In genomic region chr15:68730491-68731317, GRCh38 we compare ENCODE assay signal across 8 cellular contexts.
DNase-seq lines count a peak whose midpoint lies in the region; ATAC-seq and TF ChIP-seq lines count a peak whose summit lies in the region.

No MANE protein-coding gene starts in this region.

- H3K9me3 ChIP-seq in HCT116 (ENCODE audit: control insufficient read depth in 1 of 2, insufficient read depth in 1 of 2, low read depth in 1 of 2, low read length in 2 of 2) (no peaks in the 10 kb centered on the region), esophagus muscularis mucosa (no peaks in the 10 kb centered on the region)

- no peak for TF ChIP-seq EP300 in esophagus muscularis mucosa (IDR thresholded peaks at IDR 0.05)

- no peak overlapping the region for H3K27ac Mint-ChIP-seq in activated T-helper 1 cell treated with anti-CD3 and anti-CD28 coated beads, Interleukin-12 subunit alpha, Interleukin-12 subunit beta, Interleukin-2, Interleukin-4 antibody, amounts not matched to agents 30 ng/mL and 10 ng/mL and 1 ng/mL, durations not matched to agents 14 hours and 24 hours and 36 hours

- H3K4me3 ChIP-seq in HCT116 (replicated peaks in 1 of 2; ENCODE audit: low read depth in 1 of 2, low read length in 2 of 2) (no peak overlapping the region), esophagus muscularis mucosa (no peak overlapping the region)

- no peaks in the 10 kb centered on the region for H3K36me3 Mint-ChIP-seq in activated T-helper 1 cell treated with anti-CD3 and anti-CD28 coated beads, Interleukin-12 subunit alpha, Interleukin-12 subunit beta, Interleukin-2, Interleukin-4 antibody, amounts not matched to agents 30 ng/mL and 10 ng/mL and 1 ng/mL, durations not matched to agents 14 hours and 24 hours and 36 hours (ENCODE audit: low read depth)

- BruUV-seq in HCT116 (replicated peaks; lab: Mats Ljungman, UMichigan): no TSS peak

- H4K20me1 ChIP-seq in HCT116 (ENCODE audit: insufficient read depth): no peaks in the 10 kb centered on the region

- RAD21 ChIA-PET in HCT116 (lab: Charles Lee; ENCODE audit: low non-redundant PET in 1 of 2, low total read pairs in 2 of 2, uncharacterized antibody in 2 of 2, unreplicated experiment in 2 of 2): interaction anchor here (1.3 to 1.5 kb wide), 2 partner anchors 145 kb away, joined by 3 to 4 read pairs; no protein-coding TSS in a partner anchor

- H3K4me3 Mint-ChIP-seq in activated T-helper 1 cell treated with anti-CD3 and anti-CD28 coated beads, Interleukin-12 subunit alpha, Interleukin-12 subunit beta, Interleukin-2, Interleukin-4 antibody, amounts not matched to agents 30 ng/mL and 10 ng/mL and 1 ng/mL, durations not matched to agents 14 hours and 24 hours and 36 hours: no peak overlapping the region

- H3K27me3 ChIP-seq in HCT116 (ENCODE audit: insufficient read depth, low read length) (no peaks in the 10 kb centered on the region), esophagus muscularis mucosa (no peaks in the 10 kb centered on the region)

- TF ChIP-seq CTCF in HCT116 (IDR thresholded peaks at IDR 0.05 in 2 of 3, conservative IDR thresholded peaks at IDR 0.05 in 1 of 3; ENCODE audit: borderline replicate concordance in 1 of 3, insufficient read depth in 1 of 3, low read depth in 2 of 3, low read length in 2 of 3): peak; percentile 55 to 69 (median 57); a peak in 5 of 6 replicates
- peak; percentile 42 to 56 (median 55) for TF ChIP-seq CTCF in esophagus muscularis mucosa (IDR thresholded peaks at IDR 0.05)

- no peak overlapping the region for H3K9ac ChIP-seq in HCT116 (ENCODE audit: low read length)

- H3K79me2 ChIP-seq in HCT116 (ENCODE audit: insufficient read depth, low read length): no peaks in the 10 kb centered on the region

- DNase-seq in COLO668 (lab: John Stamatoyannopoulos, UW; ENCODE audit: unreplicated experiment) (peak; percentile 7), HCT116 (ENCODE audit: low read depth, low spot score) (peak; percentile 52), SKM-1 treated with dmso at 0.1 percent for 144 hours (lab: John Stamatoyannopoulos, UW; ENCODE audit: unreplicated experiment) (peak; percentile 20), esophagus muscularis mucosa (ENCODE audit: extremely low spot score) (no peak), mucosa of gallbladder (ENCODE audit: low spot score) (peak; percentile 22), NCI-H128 (lab: John Stamatoyannopoulos, UW; ENCODE audit: unreplicated experiment) (no peak)
- no peak for DNase-seq in activated T-helper 1 cell treated with anti-CD3 and anti-CD28 coated beads, Interleukin-12 subunit alpha, Interleukin-12 subunit beta, Interleukin-2, Interleukin-4 antibody, amounts not matched to agents 30 ng/mL and 10 ng/mL and 1 ng/mL, durations not matched to agents 14 hours and 24 hours and 36 hours (ENCODE audit: low spot score)

- POLR2A ChIA-PET in HCT116 (lab: Charles Lee): no interaction called here

- intact Hi-C loops in HCT116 (cut with micrococcal nuclease): loop anchor here (1.0 to 5.0 kb wide), 3 partner anchors 145 to 195 kb away; no protein-coding TSS in a partner anchor
- intact Hi-C loops in esophagus muscularis mucosa (cut with DNase I): loop anchor here (2.0 to 5.0 kb wide), 2 partner anchors 87 to 146 kb away; no protein-coding TSS in a partner anchor
- intact Hi-C loops in activated T-helper 1 cell treated with anti-CD3 and anti-CD28 coated beads, Interleukin-12 subunit alpha, Interleukin-12 subunit beta, Interleukin-2, Interleukin-4 antibody, amounts not matched to agents 30 ng/mL and 10 ng/mL and 1 ng/mL, durations not matched to agents 14 hours and 24 hours and 36 hours (cut with micrococcal nuclease): loop anchor here (1.0 to 5.0 kb wide), 3 partner anchors 52 to 145 kb away; no protein-coding TSS in a partner anchor

- peak; percentile 78 for TF ChIP-seq RAD21 in HCT116 (IDR thresholded peaks at IDR 0.05; ENCODE audit: low read depth)

- no peak overlapping the region for H3K4me2 ChIP-seq in HCT116 (ENCODE audit: low read length)

- H3K36me3 ChIP-seq in HCT116 (ENCODE audit: control insufficient read depth in 1 of 2, insufficient read depth in 2 of 2, low read length in 2 of 2) (no peaks in the 10 kb centered on the region), esophagus muscularis mucosa (no peaks in the 10 kb centered on the region)

- no peak for TF ChIP-seq POLR2A in HCT116 (IDR thresholded peaks at IDR 0.05; ENCODE audit: borderline replicate concordance, extremely low read depth, insufficient read depth, insufficient read length)
- TF ChIP-seq POLR2A in esophagus muscularis mucosa (IDR thresholded peaks at IDR 0.05; ENCODE audit: low read depth): no peak

- peak; percentile 89 for ATAC-seq in HCT116
- ATAC-seq in GM18909 (IDR thresholded peaks at IDR 0.05; ENCODE audit: poor library complexity, unreplicated experiment): no peak

- 64% methylated on average over 10 of the region's 13 CpGs for WGBS in esophagus muscularis mucosa

- H3K4me1 Mint-ChIP-seq in activated T-helper 1 cell treated with anti-CD3 and anti-CD28 coated beads, Interleukin-12 subunit alpha, Interleukin-12 subunit beta, Interleukin-2, Interleukin-4 antibody, amounts not matched to agents 30 ng/mL and 10 ng/mL and 1 ng/mL, durations not matched to agents 14 hours and 24 hours and 36 hours (ENCODE audit: low read depth): peaks cover 5% of the 10 kb centered on the region

- no peaks in the 10 kb centered on the region; a peak in 1 of 4 replicates for H3K4me1 ChIP-seq in HCT116 (ENCODE audit: control insufficient read depth in 1 of 2, insufficient read depth in 2 of 2, low read length in 2 of 2)
- peaks cover 29 to 50% (median 41%) of the 10 kb centered on the region in 4 donors for H3K4me1 ChIP-seq in esophagus muscularis mucosa

- CTCF ChIA-PET in HCT116 (lab: Charles Lee): interaction anchor here (1.7 to 2.2 kb wide), 2 partner anchors 144 to 194 kb away, joined by 18 to 41 read pairs; no protein-coding TSS in a partner anchor

- H3K27ac ChIP-seq in HCT116 (ENCODE audit: low read depth, low read length) (no peak overlapping the region), esophagus muscularis mucosa (replicated peaks in 1 of 4) (peak overlapping the region; percentile 30 to 72 (median 65))

- no peaks in the 10 kb centered on the region for H3K9me3 Mint-ChIP-seq in activated T-helper 1 cell treated with anti-CD3 and anti-CD28 coated beads, Interleukin-12 subunit alpha, Interleukin-12 subunit beta, Interleukin-2, Interleukin-4 antibody, amounts not matched to agents 30 ng/mL and 10 ng/mL and 1 ng/mL, durations not matched to agents 14 hours and 24 hours and 36 hours

- peak overlapping the region; percentile 35 for H2AFZ ChIP-seq in HCT116 (ENCODE audit: low read depth, low read length, poor library complexity, severe bottlenecking)

- H3K9me2 ChIP-seq in HCT116 (ENCODE audit: insufficient read depth): no peaks in the 10 kb centered on the region

- H3K27me3 Mint-ChIP-seq in activated T-helper 1 cell treated with anti-CD3 and anti-CD28 coated beads, Interleukin-12 subunit alpha, Interleukin-12 subunit beta, Interleukin-2, Interleukin-4 antibody, amounts not matched to agents 30 ng/mL and 10 ng/mL and 1 ng/mL, durations not matched to agents 14 hours and 24 hours and 36 hours (ENCODE audit: insufficient read depth): peaks cover 8% of the 10 kb centered on the region

TF ChIP-seq in HCT116, 20 proteins besides CTCF, POLR2A, EP300 and RAD21:
- TF ChIP-seq JUND (IDR thresholded peaks at IDR 0.05) (no peak), EZH2phosphoT487 (IDR thresholded peaks at IDR 0.05; ENCODE audit: borderline replicate concordance) (no peak), EGR1 (IDR thresholded peaks at IDR 0.05; ENCODE audit: low read depth) (no peak), ELF1 (IDR thresholded peaks at IDR 0.05; ENCODE audit: borderline replicate concordance, low read depth) (no peak)
TF ChIP-seq in HCT116: peak in this region for 0.

Comparison
In these comparisons a context has a peak if more than half of its experiments do, and no peak if none do; other contexts are left out.
1. DNase-seq: peak in COLO668 (single experiment), HCT116 (single experiment), SKM-1 treated with dmso at 0.1 percent for 144 hours (single experiment) and mucosa of gallbladder (single experiment); none in esophagus muscularis mucosa (single experiment), activated T-helper 1 cell treated with anti-CD3 and anti-CD28 coated beads, Interleukin-12 subunit alpha, Interleukin-12 subunit beta, Interleukin-2, Interleukin-4 antibody, amounts not matched to agents 30 ng/mL and 10 ng/mL and 1 ng/mL, durations not matched to agents 14 hours and 24 hours and 36 hours (single experiment) and NCI-H128 (single experiment).